In genomic region chr1:24895511-24895910, GRCh38 we compare ENCODE assay signal across 17 cellular contexts. TPM values are rescaled to one million over a fixed set of nuclear protein-coding genes. Genes with fewer than 3 reads are reported as not detected.
A peak's percentile ranks its signal among the peaks of the same experiment; 100 is the strongest.
DNase-seq lines count a peak whose midpoint lies in the region; ATAC-seq and TF ChIP-seq lines count a peak whose summit lies in the region.
"Had no signal": no experiment of that assay in that cellular context is flagged by ENCODE, and none has a peak within 500 bp of the region (broad histone marks: within the 10 kb centered on the region; RNA-seq: fewer than 3 reads in every experiment).

No MANE protein-coding gene starts in this region.

- no peak for DNase-seq in activated T-cell treated with anti-CD3 and anti-CD28 coated beads, Interleukin-2, amount 50 U/mL, for 72 hours
- DNase-seq in activated T-cell treated with anti-CD3 and anti-CD28 coated beads, Interleukin-2, amount 50 U/mL, for 4 hours: no peak
- DNase-seq in islet precursor cell (peak; percentile 14), omental fat pad (ENCODE audit: low spot score) (peak; percentile 9), transverse colon (peak; percentile 2), SK-N-DZ (ENCODE audit: low spot score) (no peak)
- DNase-seq: BE2C; CD4-positive, alpha-beta memory T cell; DMS79; HCEC 1CT; HFFc6 had no signal

- no peaks in the 10 kb centered on the region for H3K27me3 Mint-ChIP-seq in activated T-cell treated with anti-CD3 and anti-CD28 coated beads, Interleukin-2, amount 50 U/mL, for 72 hours (ENCODE audit: low read depth)
- H3K27me3 Mint-ChIP-seq in activated T-cell treated with anti-CD3 and anti-CD28 coated beads, Interleukin-2, amount 50 U/mL, for 4 hours (ENCODE audit: low read depth): no peaks in the 10 kb centered on the region

- TF ChIP-seq POLR2A in transverse colon (IDR thresholded peaks at IDR 0.05): no peak

- H3K4me3 Mint-ChIP-seq in activated T-cell treated with anti-CD3 and anti-CD28 coated beads, Interleukin-2, amount 50 U/mL, for 72 hours: no peak overlapping the region
- no peak overlapping the region for H3K4me3 Mint-ChIP-seq in activated T-cell treated with anti-CD3 and anti-CD28 coated beads, Interleukin-2, amount 50 U/mL, for 4 hours
- H3K4me3 Mint-ChIP-seq: CD4-positive, alpha-beta memory T cell; HFFc6 had no signal

- H3K36me3 Mint-ChIP-seq in activated T-cell treated with anti-CD3 and anti-CD28 coated beads, Interleukin-2, amount 50 U/mL, for 72 hours (ENCODE audit: insufficient read depth in 2 of 2): peaks cover 9 to 13% of the 10 kb centered on the region in 2 donors
- H3K36me3 Mint-ChIP-seq in activated T-cell treated with anti-CD3 and anti-CD28 coated beads, Interleukin-2, amount 50 U/mL, for 4 hours (ENCODE audit: insufficient read depth): peaks cover 20% of the 10 kb centered on the region

- H3K4me3 ChIP-seq in transverse colon: no peak overlapping the region
- H3K4me3 ChIP-seq: A549, GM12878 had no signal

- peaks cover 6 to 11% of the 10 kb centered on the region in 2 donors for H3K9me3 Mint-ChIP-seq in activated T-cell treated with anti-CD3 and anti-CD28 coated beads, Interleukin-2, amount 50 U/mL, for 72 hours
- H3K9me3 Mint-ChIP-seq in activated T-cell treated with anti-CD3 and anti-CD28 coated beads, Interleukin-2, amount 50 U/mL, for 4 hours: peaks cover 12% of the 10 kb centered on the region

- H3K4me1 ChIP-seq in transverse colon: peaks cover 0 to 51% (median 17%) of the 10 kb centered on the region in 4 donors
- H3K4me1 ChIP-seq: A549, BE2C had no signal

- H3K27ac ChIP-seq in transverse colon: no peak overlapping the region
- H3K27ac ChIP-seq: A549, C4-2B, HL-60 had no signal

- no peak for TF ChIP-seq EP300 in transverse colon (IDR thresholded peaks at IDR 0.05; ENCODE audit: low read depth)

- intact Hi-C loops in transverse colon (cut with DNase I; ENCODE audit: low total_unique reads): no loop called here

- H3K36me3 ChIP-seq in transverse colon: no peaks in the 10 kb centered on the region
- H3K36me3 ChIP-seq: BE2C had no signal

- peaks cover 0 to 4% of the 10 kb centered on the region in 2 donors for H3K9me3 ChIP-seq in transverse colon
- H3K9me3 ChIP-seq: BE2C had no signal

- peaks cover 19% of the 10 kb centered on the region for H3K4me1 Mint-ChIP-seq in activated T-cell treated with anti-CD3 and anti-CD28 coated beads, Interleukin-2, amount 50 U/mL, for 72 hours (ENCODE audit: low read depth)
- peaks cover 25% of the 10 kb centered on the region for H3K4me1 Mint-ChIP-seq in activated T-cell treated with anti-CD3 and anti-CD28 coated beads, Interleukin-2, amount 50 U/mL, for 4 hours (ENCODE audit: low read depth)

- TF ChIP-seq CTCF in omental fat pad (IDR thresholded peaks at IDR 0.05) (no peak), transverse colon (IDR thresholded peaks at IDR 0.05) (no peak)

- in situ Hi-C loops in transverse colon (cut with MboI; ENCODE audit: low pct_ligation_motif_present in 1 of 4, low pct_unique_long_range_greater_than_20kb in 1 of 4, low sequenced_read_pairs in 3 of 4): no loop called here

- H3K27ac Mint-ChIP-seq in activated T-cell treated with anti-CD3 and anti-CD28 coated beads, Interleukin-2, amount 50 U/mL, for 72 hours: peak overlapping the region; percentile 69
- H3K27ac Mint-ChIP-seq: HFFc6 had no signal

- 81 to 86% methylated on average over 4 of the region's 4 CpGs for whole genome bisulfite sequencing in transverse colon (ENCODE audit: low coverage in 1 of 2), 2 donors

- H3K27me3 ChIP-seq in transverse colon: no peaks in the 10 kb centered on the region
- H3K27me3 ChIP-seq: BE2C had no signal

- no peak for ATAC-seq in activated T-cell treated with anti-CD3 and anti-CD28 coated beads, Interleukin-2, amount 50 U/mL, for 72 hours (replicated peaks in 1 of 2)
- ATAC-seq in activated T-cell treated with anti-CD3 and anti-CD28 coated beads, Interleukin-2, amount 50 U/mL, for 4 hours: no peak
- no peak for ATAC-seq in omental fat pad (ENCODE audit: low FRiP score)
- no peak for ATAC-seq in HG03045 (IDR thresholded peaks at IDR 0.05; ENCODE audit: unreplicated experiment)
- ATAC-seq: A549, GM12878 had no signal

RNA-seq across cellular contexts. Expression of gene RUNX3, which starts 34.6 kb away (rescaled TPM):
- 100 to 1,000 TPM; 254 to 298 TPM for total RNA-seq in activated T-cell treated with anti-CD3 and anti-CD28 coated beads, Interleukin-2, amount 50 U/mL, for 72 hours
- total RNA-seq in activated T-cell treated with anti-CD3 and anti-CD28 coated beads, Interleukin-2, amount 50 U/mL, for 4 hours: 100 to 1,000 TPM; 236 to 264 (median 258) TPM
- total RNA-seq in omental fat pad (1 to 10 TPM; 1.6 to 6.7 (median 3.8) TPM), transverse colon (1 to 10 TPM; 1.5 to 4.8 (median 3.4) TPM)
- polyA plus RNA-seq in SK-N-DZ (2014; cell fraction: cytosol; rRNA removed): 0.05 TPM in 1 of 2 replicates, not detected in the other
- not detected in 2 replicates for polyA plus RNA-seq in SK-N-DZ (2014; cell fraction: nucleus; rRNA removed)
- total RNA-seq: HFFc6 had no signal
- polyA plus RNA-seq: AG04450 had no signal

Comparison
In these comparisons a context has a peak if more than half of its experiments do, and no peak if none do; other contexts are left out.
1. DNase-seq: peak in islet precursor cell (single experiment), omental fat pad (single experiment) and transverse colon (single experiment); none in activated T-cell treated with anti-CD3 and anti-CD28 coated beads, Interleukin-2, amount 50 U/mL, for 72 hours (0 of 2), activated T-cell treated with anti-CD3 and anti-CD28 coated beads, Interleukin-2, amount 50 U/mL, for 4 hours (single experiment) and SK-N-DZ (single experiment).
2. RNA of gene RUNX3, which starts 34.6 kb away (total RNA-seq): 254 to 298 TPM in activated T-cell treated with anti-CD3 and anti-CD28 coated beads, Interleukin-2, amount 50 U/mL, for 72 hours and 236 to 264 TPM in activated T-cell treated with anti-CD3 and anti-CD28 coated beads, Interleukin-2, amount 50 U/mL, for 4 hours; 1.6 to 6.7 TPM in omental fat pad and 1.5 to 4.8 TPM in transverse colon; every median in the first group is over 10 times any median in the second.